In genomic region chr20:13121840-13122515, GRCh38 we compare ENCODE assay signal across 18 cellular contexts.
A peak's percentile ranks its signal among the peaks of the same experiment; 100 is the strongest.
DNase-seq lines count a peak whose midpoint lies in the region; ATAC-seq and TF ChIP-seq lines count a peak whose summit lies in the region.
"Had no signal": no experiment of that assay in that cellular context is flagged by ENCODE, and none has a peak within 500 bp of the region (broad histone marks: within the 10 kb centered on the region; RNA-seq: fewer than 3 reads in every experiment).

No MANE protein-coding gene starts in this region.

- no peaks in the 10 kb centered on the region for H3K79me2 ChIP-seq in mammary epithelial cell (ENCODE audit: insufficient read depth, low read length)

- TF ChIP-seq CTCF in mammary epithelial cell (conservative IDR thresholded peaks at IDR 0.05 in 1 of 2, IDR thresholded peaks at IDR 0.05 in 1 of 2; ENCODE audit: extremely low read depth in 1 of 2, insufficient read depth in 1 of 2, low read depth in 1 of 2, low read length in 2 of 2): no peak
- no peak for TF ChIP-seq CTCF in CD8-positive, alpha-beta T cell (IDR thresholded peaks at IDR 0.05)

- H3K4me3 Mint-ChIP-seq in CD8-positive, alpha-beta T cell: no peak overlapping the region
- H3K4me3 Mint-ChIP-seq: endodermal cell, HFFc6 had no signal

- intact Hi-C loops in mammary epithelial cell (cut with micrococcal nuclease): loop anchor here (10.0 kb wide), 1 partner anchor 933 kb away; no protein-coding TSS in a partner anchor
- intact Hi-C loops in CD8-positive, alpha-beta T cell (cut with DNase I, micrococcal nuclease): no loop called here

- H3K4me2 ChIP-seq in mammary epithelial cell (ENCODE audit: insufficient read depth, low read depth, low read length): no peak overlapping the region

- no peaks in the 10 kb centered on the region for H3K9me3 ChIP-seq in mammary epithelial cell (replicated peaks; ENCODE audit: insufficient read depth, low read length)
- H3K9me3 ChIP-seq in CD8-positive, alpha-beta T cell (ENCODE audit: low read length): no peaks in the 10 kb centered on the region
- H3K9me3 ChIP-seq: BE2C, breast epithelium, gastrocnemius medialis had no signal

- in situ Hi-C loops in mammary epithelial cell (cut with MboI; ENCODE audit: low sequenced_read_pairs in 2 of 2): loop anchor here in 1 of 2 donors (25.0 kb wide), 2 partner anchors 140 to 415 kb away; no protein-coding TSS in a partner anchor

- POLR2A ChIA-PET in CD8-positive, alpha-beta T cell (lab: Charles Lee): no interaction called here

- peaks cover 2% of the 10 kb centered on the region for H3K27me3 Mint-ChIP-seq in CD8-positive, alpha-beta T cell (ENCODE audit: low read depth)

- 95% methylated on average over 5 of the region's 5 CpGs for WGBS in mammary epithelial cell (ENCODE audit: low coverage, missing lambda C conversion rate)

- no peak overlapping the region for H3K27ac Mint-ChIP-seq in CD8-positive, alpha-beta T cell
- H3K27ac Mint-ChIP-seq: endodermal cell, HFFc6 had no signal

- dilution Hi-C loops in mammary epithelial cell (cut with HindIII; ENCODE audit: low sequenced_read_pairs): no loop called here

- H2AFZ ChIP-seq in mammary epithelial cell (ENCODE audit: low read depth, low read length): no peak overlapping the region

- no peaks in the 10 kb centered on the region for H3K4me1 Mint-ChIP-seq in CD8-positive, alpha-beta T cell (ENCODE audit: low read depth)

- no peak overlapping the region for H3K9ac ChIP-seq in mammary epithelial cell (ENCODE audit: insufficient read depth, low read length)

- no peak overlapping the region for H3K27ac ChIP-seq in mammary epithelial cell (ENCODE audit: insufficient read depth, low read depth, low read length)
- no peak overlapping the region for H3K27ac ChIP-seq in CD8-positive, alpha-beta T cell (ENCODE audit: low read depth, low read length)
- H3K27ac ChIP-seq: breast epithelium, gastrocnemius medialis had no signal

- CTCF ChIA-PET in mammary epithelial cell (lab: Charles Lee; ENCODE audit: low non-redundant PET): no interaction called here
- CTCF ChIA-PET in CD8-positive, alpha-beta T cell (lab: Charles Lee): interaction anchor here (0.5 to 10.2 kb wide), 11 partner anchors 10 to 1571 kb away, joined by 3 to 105 read pairs (median 3); no protein-coding TSS in a partner anchor

- no peak for DNase-seq in NCI-H1930 (lab: John Stamatoyannopoulos, UW)
- DNase-seq in mammary epithelial cell: no peak
- DNase-seq in CD8-positive, alpha-beta T cell: no peak
- no peak for DNase-seq in NCI-H2196 (lab: John Stamatoyannopoulos, UW; ENCODE audit: unreplicated experiment)
- DNase-seq: activated naive CD4-positive, alpha-beta T cell; BE2C; EL; endodermal cell; gastrocnemius medialis; HFFc6; NCI-H1417 treated with DMSO at 0.1 percent for 48 hours; NCI-H82; Right ventricle myocardium superior had no signal

- no peak for TF ChIP-seq POLR2A in GM18505 (IDR thresholded peaks at IDR 0.05; ENCODE audit: borderline replicate concordance, extremely low read depth, insufficient read depth, insufficient read length)

- no peaks in the 10 kb centered on the region for H3K36me3 ChIP-seq in mammary epithelial cell (ENCODE audit: insufficient read depth, low read length)
- no peaks in the 10 kb centered on the region for H3K36me3 ChIP-seq in CD8-positive, alpha-beta T cell (ENCODE audit: insufficient read depth, low read length)
- H3K36me3 ChIP-seq: BE2C, breast epithelium, gastrocnemius medialis had no signal

- no peaks in the 10 kb centered on the region for H3K27me3 ChIP-seq in mammary epithelial cell (ENCODE audit: insufficient read depth, low read length)
- no peaks in the 10 kb centered on the region for H3K27me3 ChIP-seq in CD8-positive, alpha-beta T cell (ENCODE audit: insufficient read depth, low read length)
- H3K27me3 ChIP-seq: breast epithelium, gastrocnemius medialis had no signal

- no peak overlapping the region for H3K4me3 ChIP-seq in mammary epithelial cell (replicated peaks in 1 of 3; ENCODE audit: insufficient read depth in 1 of 3, low read depth in 2 of 3, low read length in 3 of 3)
- no peak overlapping the region for H3K4me3 ChIP-seq in CD8-positive, alpha-beta T cell (ENCODE audit: low read depth, low read length)
- H3K4me3 ChIP-seq: breast epithelium, gastrocnemius medialis had no signal

- no peaks in the 10 kb centered on the region for H3K9me3 Mint-ChIP-seq in CD8-positive, alpha-beta T cell
- H3K9me3 Mint-ChIP-seq: endodermal cell, HFFc6 had no signal

- no peaks in the 10 kb centered on the region for H3K36me3 Mint-ChIP-seq in CD8-positive, alpha-beta T cell

- no peaks in the 10 kb centered on the region for H3K4me1 ChIP-seq in mammary epithelial cell (ENCODE audit: insufficient read depth, low read length)
- no peaks in the 10 kb centered on the region for H3K4me1 ChIP-seq in CD8-positive, alpha-beta T cell (ENCODE audit: insufficient read depth, low read length)
- H3K4me1 ChIP-seq: BE2C, breast epithelium, gastrocnemius medialis had no signal

- H4K20me1 ChIP-seq in mammary epithelial cell (ENCODE audit: insufficient read depth, low read length): no peaks in the 10 kb centered on the region

- peak; percentile 66 for ATAC-seq in GM18505 (IDR thresholded peaks at IDR 0.05; ENCODE audit: unreplicated experiment)
- ATAC-seq in GM21360 (IDR thresholded peaks at IDR 0.05; ENCODE audit: unreplicated experiment): peak; percentile 81
- ATAC-seq in HG02938 (IDR thresholded peaks at IDR 0.05; ENCODE audit: unreplicated experiment): peak; percentile 60
- ATAC-seq in HG03565 (IDR thresholded peaks at IDR 0.05; ENCODE audit: unreplicated experiment): peak; percentile 76
- no peak for ATAC-seq in CD8-positive, alpha-beta T cell
- ATAC-seq: gastrocnemius medialis had no signal

- BruUV-seq in mammary epithelial cell (replicated peaks; lab: Mats Ljungman, UMichigan): no TSS peak
